In the genomic region with DNA sequence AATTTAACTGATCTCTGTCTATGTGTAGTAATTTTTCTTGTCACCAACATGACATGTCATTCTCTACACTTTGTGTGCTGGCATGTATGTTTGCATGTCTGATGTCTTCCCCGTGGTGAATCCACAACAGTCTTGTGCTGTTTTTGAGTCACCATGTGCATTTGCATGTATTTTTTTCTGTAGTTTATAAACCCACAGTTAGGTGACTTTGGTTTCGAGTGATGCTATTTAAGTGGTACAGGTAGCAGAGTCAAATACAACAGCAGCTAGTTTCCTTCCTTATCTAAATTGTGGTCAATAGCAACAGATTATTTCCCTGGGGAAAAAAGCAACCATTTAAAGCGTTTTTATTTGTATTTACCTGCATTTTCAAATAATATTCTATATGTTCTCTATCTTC, we compare ENCODE assay signal across 15 cellular contexts.
DNase-seq lines count a peak whose midpoint lies in the region; ATAC-seq and TF ChIP-seq lines count a peak whose summit lies in the region.
"Had no signal": no experiment of that assay in that cellular context is flagged by ENCODE, and none has a peak within 500 bp of the region (broad histone marks: within the 10 kb centered on the region; RNA-seq: fewer than 3 reads in every experiment).

No MANE protein-coding gene starts in this region.

- no peaks in the 10 kb centered on the region for H3K4me1 ChIP-seq in lower lobe of right lung

- intact Hi-C loops in lower lobe of right lung (cut with DNase I) = no loop called here

- peaks cover 25% of the 10 kb centered on the region for H3K36me3 ChIP-seq in lower lobe of right lung

- H3K27ac ChIP-seq in lower lobe of right lung = no peak overlapping the region
- H3K27ac ChIP-seq: hepatocyte had no signal

- H3K4me3 ChIP-seq in GM12865 (ENCODE audit: low read depth, low read length) = no peak overlapping the region
- no peak overlapping the region for H3K4me3 ChIP-seq in lower lobe of right lung
- H3K4me3 ChIP-seq: hepatocyte had no signal

- H3K27me3 ChIP-seq in lower lobe of right lung (ENCODE audit: low read depth) = no peaks in the 10 kb centered on the region
- H3K27me3 ChIP-seq: hepatocyte had no signal

- ATAC-seq in GM19328 (IDR thresholded peaks at IDR 0.05; ENCODE audit: unreplicated experiment) (peak; percentile 92), HG02588 (IDR thresholded peaks at IDR 0.05; ENCODE audit: unreplicated experiment) (peak; percentile 87), HG03280 (IDR thresholded peaks at IDR 0.05; ENCODE audit: unreplicated experiment) (peak; percentile 87), lower lobe of right lung (no peak)

- peak; percentile 90 for DNase-seq in GM12865 (ENCODE audit: low read depth)
- no peak for DNase-seq in 8988T
- no peak for DNase-seq in stimulated activated CD4-positive, alpha-beta T cell treated with anti-CD3 and anti-CD28 coated beads, Interleukin-4, amount 100 ng/mL, for 1 hour
- no peak for DNase-seq in lower lobe of right lung
- no peak for DNase-seq in stimulated activated CD4-positive, alpha-beta T cell treated with anti-CD3 and anti-CD28 coated beads, Interleukin-12 subunit alpha, Interleukin-12 subunit beta, amount 100 ng/mL, for 4 hours
- DNase-seq: activated CD4-positive, alpha-beta T cell treated with anti-CD3 and anti-CD28 coated beads, Interleukin-2, amount 10 ng/mL, durations not matched to agents 24 days and 14 days; DND-41; midbrain; NCI-H524 treated with DMSO at 0.1 percent for 48 hours; retina; trophoblast cell had no signal

- no peaks in the 10 kb centered on the region for H3K9me3 ChIP-seq in lower lobe of right lung

- TF ChIP-seq CTCF in GM12865 (IDR thresholded peaks at IDR 0.05; ENCODE audit: insufficient read depth, low read depth, low read length, missing control alignments) (no peak), lower lobe of right lung (IDR thresholded peaks at IDR 0.05) (no peak)

Comparison
In these comparisons a context has a peak if more than half of its experiments do, and no peak if none do; other contexts are left out.
1. ATAC-seq: peak in GM19328 (single experiment), HG02588 (single experiment) and HG03280 (single experiment); none in lower lobe of right lung (0 of 2).